1 cellular context compared by ENCODE assay signal in the genomic region with DNA sequence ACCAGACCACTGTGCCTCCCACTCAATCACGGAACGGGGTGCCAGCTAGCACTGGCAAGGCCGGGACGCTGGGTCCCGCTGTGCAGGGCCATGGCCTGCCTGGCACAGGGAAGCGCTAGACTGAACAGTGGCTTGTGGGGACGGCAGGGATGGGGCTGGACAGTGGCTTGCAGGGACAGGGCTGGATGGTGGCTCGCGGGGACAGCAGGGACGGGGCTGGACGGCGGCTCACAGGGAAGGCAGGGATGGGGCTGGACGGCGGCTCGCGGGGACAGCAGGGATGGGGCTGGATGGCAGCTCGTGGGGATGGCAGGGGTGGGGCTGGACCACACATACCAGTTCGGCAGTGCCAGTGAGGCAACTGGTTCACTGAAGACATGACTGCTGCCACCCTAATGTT.
TF ChIP-seq lines count a peak whose summit lies in the region.

No MANE protein-coding gene starts in this region.

TF ChIP-seq in SK-N-SH, 30 proteins besides CTCF, POLR2A, EP300 and RAD21 (continued from another document):
- TF ChIP-seq, protein P1, sequence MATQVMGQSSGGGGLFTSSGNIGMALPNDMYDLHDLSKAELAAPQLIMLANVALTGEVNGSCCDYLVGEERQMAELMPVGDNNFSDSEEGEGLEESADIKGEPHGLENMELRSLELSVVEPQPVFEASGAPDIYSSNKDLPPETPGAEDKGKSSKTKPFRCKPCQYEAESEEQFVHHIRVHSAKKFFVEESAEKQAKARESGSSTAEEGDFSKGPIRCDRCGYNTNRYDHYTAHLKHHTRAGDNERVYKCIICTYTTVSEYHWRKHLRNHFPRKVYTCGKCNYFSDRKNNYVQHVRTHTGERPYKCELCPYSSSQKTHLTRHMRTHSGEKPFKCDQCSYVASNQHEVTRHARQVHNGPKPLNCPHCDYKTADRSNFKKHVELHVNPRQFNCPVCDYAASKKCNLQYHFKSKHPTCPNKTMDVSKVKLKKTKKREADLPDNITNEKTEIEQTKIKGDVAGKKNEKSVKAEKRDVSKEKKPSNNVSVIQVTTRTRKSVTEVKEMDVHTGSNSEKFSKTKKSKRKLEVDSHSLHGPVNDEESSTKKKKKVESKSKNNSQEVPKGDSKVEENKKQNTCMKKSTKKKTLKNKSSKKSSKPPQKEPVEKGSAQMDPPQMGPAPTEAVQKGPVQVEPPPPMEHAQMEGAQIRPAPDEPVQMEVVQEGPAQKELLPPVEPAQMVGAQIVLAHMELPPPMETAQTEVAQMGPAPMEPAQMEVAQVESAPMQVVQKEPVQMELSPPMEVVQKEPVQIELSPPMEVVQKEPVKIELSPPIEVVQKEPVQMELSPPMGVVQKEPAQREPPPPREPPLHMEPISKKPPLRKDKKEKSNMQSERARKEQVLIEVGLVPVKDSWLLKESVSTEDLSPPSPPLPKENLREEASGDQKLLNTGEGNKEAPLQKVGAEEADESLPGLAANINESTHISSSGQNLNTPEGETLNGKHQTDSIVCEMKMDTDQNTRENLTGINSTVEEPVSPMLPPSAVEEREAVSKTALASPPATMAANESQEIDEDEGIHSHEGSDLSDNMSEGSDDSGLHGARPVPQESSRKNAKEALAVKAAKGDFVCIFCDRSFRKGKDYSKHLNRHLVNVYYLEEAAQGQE (IDR thresholded peaks at IDR 0.05; ENCODE audit: low read depth, low read length): no peak
- TF ChIP-seq FOSL2 (IDR thresholded peaks at IDR 0.05; ENCODE audit: borderline replicate concordance, low read depth) (no peak), ELF1 (IDR thresholded peaks at IDR 0.05) (no peak), FOXJ3 (CRISPR knock-in tag; IDR thresholded peaks at IDR 0.05) (no peak), CHD2 (IDR thresholded peaks at IDR 0.05; ENCODE audit: low read length, partially characterized antibody) (no peak), GABPA (IDR thresholded peaks at IDR 0.05; ENCODE audit: low read depth) (no peak), SIN3A (IDR thresholded peaks at IDR 0.05; ENCODE audit: borderline replicate concordance, low read depth, low read length) (no peak)
- TF ChIP-seq, protein P2, sequence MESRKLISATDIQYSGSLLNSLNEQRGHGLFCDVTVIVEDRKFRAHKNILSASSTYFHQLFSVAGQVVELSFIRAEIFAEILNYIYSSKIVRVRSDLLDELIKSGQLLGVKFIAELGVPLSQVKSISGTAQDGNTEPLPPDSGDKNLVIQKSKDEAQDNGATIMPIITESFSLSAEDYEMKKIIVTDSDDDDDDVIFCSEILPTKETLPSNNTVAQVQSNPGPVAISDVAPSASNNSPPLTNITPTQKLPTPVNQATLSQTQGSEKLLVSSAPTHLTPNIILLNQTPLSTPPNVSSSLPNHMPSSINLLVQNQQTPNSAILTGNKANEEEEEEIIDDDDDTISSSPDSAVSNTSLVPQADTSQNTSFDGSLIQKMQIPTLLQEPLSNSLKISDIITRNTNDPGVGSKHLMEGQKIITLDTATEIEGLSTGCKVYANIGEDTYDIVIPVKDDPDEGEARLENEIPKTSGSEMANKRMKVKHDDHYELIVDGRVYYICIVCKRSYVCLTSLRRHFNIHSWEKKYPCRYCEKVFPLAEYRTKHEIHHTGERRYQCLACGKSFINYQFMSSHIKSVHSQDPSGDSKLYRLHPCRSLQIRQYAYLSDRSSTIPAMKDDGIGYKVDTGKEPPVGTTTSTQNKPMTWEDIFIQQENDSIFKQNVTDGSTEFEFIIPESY (IDR thresholded peaks at IDR 0.05; ENCODE audit: borderline replicate concordance, low read depth): no peak
- TF ChIP-seq, protein P3, sequence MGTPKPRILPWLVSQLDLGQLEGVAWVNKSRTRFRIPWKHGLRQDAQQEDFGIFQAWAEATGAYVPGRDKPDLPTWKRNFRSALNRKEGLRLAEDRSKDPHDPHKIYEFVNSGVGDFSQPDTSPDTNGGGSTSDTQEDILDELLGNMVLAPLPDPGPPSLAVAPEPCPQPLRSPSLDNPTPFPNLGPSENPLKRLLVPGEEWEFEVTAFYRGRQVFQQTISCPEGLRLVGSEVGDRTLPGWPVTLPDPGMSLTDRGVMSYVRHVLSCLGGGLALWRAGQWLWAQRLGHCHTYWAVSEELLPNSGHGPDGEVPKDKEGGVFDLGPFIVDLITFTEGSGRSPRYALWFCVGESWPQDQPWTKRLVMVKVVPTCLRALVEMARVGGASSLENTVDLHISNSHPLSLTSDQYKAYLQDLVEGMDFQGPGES (IDR thresholded peaks at IDR 0.05; ENCODE audit: low read depth, low read length): no peak
TF ChIP-seq in SK-N-SH: peak in this region for 0.
